Comparison of ENCODE assay signal across 8 cellular contexts in genomic region chr2:96839288-96839874, GRCh38. TPM values are rescaled to one million over a fixed set of nuclear protein-coding genes. Genes with fewer than 3 reads are reported as not detected.
DNase-seq lines count a peak whose midpoint lies in the region; ATAC-seq and TF ChIP-seq lines count a peak whose summit lies in the region.

No MANE protein-coding gene starts in this region.

- no peaks in the 10 kb centered on the region for H3K36me3 ChIP-seq in mucosa of stomach (ENCODE audit: control insufficient read depth, insufficient read depth, low read length)
- peaks cover 3 to 35% (median 25%) of the 10 kb centered on the region in 4 donors for H3K36me3 ChIP-seq in stomach

- H3K9me3 Mint-ChIP-seq in activated T-helper 2 cell treated with anti-CD3 and anti-CD28 coated beads, Interferon-gamma antibody, Interleukin-2, Interleukin-4, amounts not matched to agents 10 μg/mL and 5 μg/mL and 100 μg/mL, durations not matched to agents 14 hours and 24 hours and 36 hours, result no peaks in the 10 kb centered on the region

- H3K9me3 ChIP-seq in mucosa of stomach (ENCODE audit: control insufficient read depth, low read length), result no peaks in the 10 kb centered on the region
- no peaks in the 10 kb centered on the region for H3K9me3 ChIP-seq in stomach

- H3K27me3 Mint-ChIP-seq in activated T-helper 2 cell treated with anti-CD3 and anti-CD28 coated beads, Interferon-gamma antibody, Interleukin-2, Interleukin-4, amounts not matched to agents 10 μg/mL and 5 μg/mL and 100 μg/mL, durations not matched to agents 14 hours and 24 hours and 36 hours (ENCODE audit: low read depth), result no peaks in the 10 kb centered on the region

- DNase-seq in NCI-H2196 treated with DMSO at 0.1 percent for 48 hours (lab: John Stamatoyannopoulos, UW; ENCODE audit: unreplicated experiment), result peak; percentile 76
- peak; percentile 81 for DNase-seq in activated T-helper 2 cell treated with anti-CD3 and anti-CD28 coated beads, Interferon-gamma antibody, Interleukin-2, Interleukin-4, amounts not matched to agents 10 μg/mL and 5 μg/mL and 100 μg/mL, durations not matched to agents 14 hours and 24 hours and 36 hours (ENCODE audit: low spot score)
- peak; percentile 82 for DNase-seq in stomach
- DNase-seq in foreskin melanocyte, result no peak
- DNase-seq in MV-4-11 (lab: John Stamatoyannopoulos, UW), result no peak

- H3K4me1 ChIP-seq in mucosa of stomach (ENCODE audit: control insufficient read depth, insufficient read depth, low read length) (peaks cover 14% of the 10 kb centered on the region), stomach (peaks cover 11 to 19% (median 17%) of the 10 kb centered on the region in 4 donors)

- peak overlapping the region; percentile 2 for H3K4me3 Mint-ChIP-seq in activated T-helper 2 cell treated with anti-CD3 and anti-CD28 coated beads, Interferon-gamma antibody, Interleukin-2, Interleukin-4, amounts not matched to agents 10 μg/mL and 5 μg/mL and 100 μg/mL, durations not matched to agents 14 hours and 24 hours and 36 hours (ENCODE audit: low read depth)

- H3K27ac ChIP-seq in stomach, result peak overlapping the region in 3 of 5 donors; percentile 35 to 46 (median 39)

- TF ChIP-seq CTCF in stomach (IDR thresholded peaks at IDR 0.05), result no peak

- peak overlapping the region; percentile 43 for H3K27ac Mint-ChIP-seq in activated T-helper 2 cell treated with anti-CD3 and anti-CD28 coated beads, Interferon-gamma antibody, Interleukin-2, Interleukin-4, amounts not matched to agents 10 μg/mL and 5 μg/mL and 100 μg/mL, durations not matched to agents 14 hours and 24 hours and 36 hours

- intact Hi-C loops in activated T-helper 2 cell treated with anti-CD3 and anti-CD28 coated beads, Interferon-gamma antibody, Interleukin-2, Interleukin-4, amounts not matched to agents 10 μg/mL and 5 μg/mL and 100 μg/mL, durations not matched to agents 14 hours and 24 hours and 36 hours (cut with micrococcal nuclease), result no loop called here
- intact Hi-C loops in stomach (cut with DNase I; ENCODE audit: low total_unique reads), result no loop called here

- H3K36me3 Mint-ChIP-seq in activated T-helper 2 cell treated with anti-CD3 and anti-CD28 coated beads, Interferon-gamma antibody, Interleukin-2, Interleukin-4, amounts not matched to agents 10 μg/mL and 5 μg/mL and 100 μg/mL, durations not matched to agents 14 hours and 24 hours and 36 hours (ENCODE audit: low read depth), result peaks cover 45% of the 10 kb centered on the region

- no peaks in the 10 kb centered on the region for H3K27me3 ChIP-seq in mucosa of stomach (ENCODE audit: control insufficient read depth, insufficient read depth, low read length)
- H3K27me3 ChIP-seq in stomach, result no peaks in the 10 kb centered on the region

- H3K4me3 ChIP-seq in mucosa of stomach (ENCODE audit: low read length), result no peak overlapping the region
- peak overlapping the region in 2 of 4 donors; percentile 21 to 37 for H3K4me3 ChIP-seq in stomach

- no peak for TF ChIP-seq EP300 in stomach (IDR thresholded peaks at IDR 0.05)

- 10 to 23% (median 17%) methylated on average over 6 to 42 of the region's 43 CpGs for WGBS in stomach, 5 donors

- ATAC-seq in GM19452 (IDR thresholded peaks at IDR 0.05; ENCODE audit: unreplicated experiment) (peak; percentile 70), HG03097 (IDR thresholded peaks at IDR 0.05; ENCODE audit: low FRiP score, unreplicated experiment) (no peak)

- TF ChIP-seq POLR2A in stomach (IDR thresholded peaks at IDR 0.05), result no peak

- H3K9ac ChIP-seq in mucosa of stomach (ENCODE audit: low read length), result peak overlapping the region; percentile 39

- peaks cover 5% of the 10 kb centered on the region for H3K4me1 Mint-ChIP-seq in activated T-helper 2 cell treated with anti-CD3 and anti-CD28 coated beads, Interferon-gamma antibody, Interleukin-2, Interleukin-4, amounts not matched to agents 10 μg/mL and 5 μg/mL and 100 μg/mL, durations not matched to agents 14 hours and 24 hours and 36 hours (ENCODE audit: low read depth)

RNA-seq across cellular contexts. Expression of gene ANKRD23, which starts 4.4 kb away (rescaled TPM):
- total RNA-seq in activated T-helper 2 cell treated with anti-CD3 and anti-CD28 coated beads, Interferon-gamma antibody, Interleukin-2, Interleukin-4, amounts not matched to agents 10 μg/mL and 5 μg/mL and 100 μg/mL, durations not matched to agents 14 hours and 24 hours and 36 hours, result 7.0 and 9.1 TPM in 2 replicates
- 1 to 10 TPM in 4 of 5 donors, not detected in 1; 1.3 to 3.6 (median 2.0) TPM for total RNA-seq in stomach
- polyA plus RNA-seq in stomach, result 1 to 10 TPM in 2 of 3 donors, under 1 TPM in 1; 1.00 to 2.9 (median 2.4) TPM

RNA-seq across cellular contexts. Expression of gene ANKRD39, which starts 18.4 kb away (rescaled TPM):
- 39.2 and 40.0 TPM in 2 replicates for total RNA-seq in activated T-helper 2 cell treated with anti-CD3 and anti-CD28 coated beads, Interferon-gamma antibody, Interleukin-2, Interleukin-4, amounts not matched to agents 10 μg/mL and 5 μg/mL and 100 μg/mL, durations not matched to agents 14 hours and 24 hours and 36 hours
- total RNA-seq in stomach, result 10 to 100 TPM in 3 of 5 donors, 1 to 10 TPM in 2; 2.8 to 32.1 (median 11.3) TPM
- 10 to 100 TPM; 11.5 to 18.0 (median 14.1) TPM for polyA plus RNA-seq in stomach

RNA-seq across cellular contexts. Expression of gene CNNM3, which starts 23.3 kb away (rescaled TPM):
- total RNA-seq in activated T-helper 2 cell treated with anti-CD3 and anti-CD28 coated beads, Interferon-gamma antibody, Interleukin-2, Interleukin-4, amounts not matched to agents 10 μg/mL and 5 μg/mL and 100 μg/mL, durations not matched to agents 14 hours and 24 hours and 36 hours, result 28.7 and 30.4 TPM in 2 replicates
- 100 to 1,000 TPM in 1 of 5 donors, 10 to 100 TPM in 3, 1 to 10 TPM in 1; 6.2 to 107 (median 23.3) TPM for total RNA-seq in stomach
- 1 to 10 TPM; 4.6 to 8.4 (median 6.3) TPM for polyA plus RNA-seq in stomach

RNA-seq across cellular contexts. Expression of gene SEMA4C, which starts 30.5 kb away (rescaled TPM):
- total RNA-seq in activated T-helper 2 cell treated with anti-CD3 and anti-CD28 coated beads, Interferon-gamma antibody, Interleukin-2, Interleukin-4, amounts not matched to agents 10 μg/mL and 5 μg/mL and 100 μg/mL, durations not matched to agents 14 hours and 24 hours and 36 hours, result 32.0 and 36.1 TPM in 2 replicates
- total RNA-seq in stomach, result 10 to 100 TPM; 10.7 to 78.8 (median 24.4) TPM
- polyA plus RNA-seq in stomach, result 10 to 100 TPM in 1 of 3 donors, 1 to 10 TPM in 2; 5.7 to 15.8 (median 8.0) TPM

Comparison
In these comparisons a context has a peak if more than half of its experiments do, and no peak if none do; other contexts are left out.
1. DNase-seq: peak in NCI-H2196 treated with DMSO at 0.1 percent for 48 hours (single experiment), activated T-helper 2 cell treated with anti-CD3 and anti-CD28 coated beads, Interferon-gamma antibody, Interleukin-2, Interleukin-4, amounts not matched to agents 10 μg/mL and 5 μg/mL and 100 μg/mL, durations not matched to agents 14 hours and 24 hours and 36 hours (single experiment) and stomach (single experiment); none in foreskin melanocyte (single experiment) and MV-4-11 (single experiment).